17 cellular contexts compared by ENCODE assay signal in the genomic region with DNA sequence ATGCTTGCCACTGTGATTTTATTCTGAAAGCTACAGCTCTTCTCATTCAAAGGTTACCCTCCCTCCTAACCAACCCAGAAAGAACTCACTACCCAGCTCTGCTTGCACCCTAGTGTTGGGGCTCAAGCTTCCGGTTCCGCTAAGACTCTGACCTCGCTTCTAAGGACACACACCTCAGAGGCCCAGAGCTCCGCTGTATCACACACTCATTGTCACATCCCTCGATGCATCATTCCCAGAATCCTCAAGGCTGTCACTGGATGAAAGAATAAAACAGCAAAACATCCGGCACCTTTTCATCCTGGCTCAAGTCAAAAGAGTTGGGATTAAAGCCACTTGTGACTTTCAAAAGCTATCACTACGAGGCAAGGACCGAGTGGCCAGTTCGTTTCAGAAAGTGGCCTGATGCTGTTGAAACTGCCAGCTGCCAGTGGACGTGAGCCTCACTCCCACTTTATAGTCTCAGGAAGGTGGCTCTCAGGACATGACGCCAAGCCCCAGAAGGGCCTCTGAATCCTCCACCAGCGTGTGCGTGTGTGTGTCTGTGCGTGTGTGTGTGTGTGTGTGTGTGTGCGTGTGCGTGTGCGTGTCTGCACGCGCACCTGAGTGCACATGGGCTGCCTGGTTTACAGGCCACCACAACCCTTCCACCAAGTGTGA. TPM values are rescaled to one million over a fixed set of nuclear protein-coding genes. Genes with fewer than 3 reads are reported as not detected.
DNase-seq lines count a peak whose midpoint lies in the region; ATAC-seq and TF ChIP-seq lines count a peak whose summit lies in the region.
"Had no signal": no experiment of that assay in that cellular context is flagged by ENCODE, and none has a peak within 500 bp of the region (broad histone marks: within the 10 kb centered on the region; RNA-seq: fewer than 3 reads in every experiment).

No MANE protein-coding gene starts in this region.

- H3K36me3 ChIP-seq in ascending aorta: no peaks in the 10 kb centered on the region
- no peaks in the 10 kb centered on the region for H3K36me3 ChIP-seq in neural cell (ENCODE audit: insufficient read depth, low read length)
- no peaks in the 10 kb centered on the region for H3K36me3 ChIP-seq in tibial artery
- H3K36me3 ChIP-seq: colonic mucosa, esophagus squamous epithelium had no signal

- no peak overlapping the region for H3K9ac ChIP-seq in neural cell (ENCODE audit: low read length)

- H3K4me2 ChIP-seq in neural cell (ENCODE audit: low read length): no peak overlapping the region

- peaks cover 93% of the 10 kb centered on the region for H4K20me1 ChIP-seq in neural cell (ENCODE audit: insufficient read depth)

- H3K4me3 ChIP-seq in ascending aorta (peak overlapping the region; percentile 9 to 45), neural cell (ENCODE audit: low read length) (no peak overlapping the region), tibial artery (peak overlapping the region; percentile 8 to 11)
- H3K4me3 ChIP-seq: colonic mucosa, esophagus squamous epithelium, K562 had no signal

- H3K27me3 ChIP-seq in ascending aorta (no peaks in the 10 kb centered on the region), neural cell (ENCODE audit: insufficient read depth, low read depth, low read length) (no peaks in the 10 kb centered on the region), tibial artery (no peaks in the 10 kb centered on the region)
- H3K27me3 ChIP-seq: colonic mucosa, esophagus squamous epithelium had no signal

- peaks cover 95% of the 10 kb centered on the region for H3K79me2 ChIP-seq in neural cell (replicated peaks; ENCODE audit: insufficient read depth, low read length)

- no peaks in the 10 kb centered on the region for H3K9me2 ChIP-seq in neural cell (ENCODE audit: insufficient read depth, low read length)

- TF ChIP-seq CTCF in ascending aorta (IDR thresholded peaks at IDR 0.05): no peak
- no peak for TF ChIP-seq CTCF in neural cell (IDR thresholded peaks at IDR 0.05; ENCODE audit: poor library complexity, severe bottlenecking)
- TF ChIP-seq CTCF in tibial artery (IDR thresholded peaks at IDR 0.05): no peak

- peak overlapping the region; percentile 30 to 62 for H3K27ac ChIP-seq in ascending aorta
- H3K27ac ChIP-seq in neural cell (ENCODE audit: low read length): peak overlapping the region; percentile 4
- peak overlapping the region; percentile 79 to 99 for H3K27ac ChIP-seq in tibial artery
- H3K27ac ChIP-seq: colonic mucosa had no signal

- ATAC-seq in esophagus mucosa (no peak), GM21619 (IDR thresholded peaks at IDR 0.05; ENCODE audit: unreplicated experiment) (no peak)
- ATAC-seq: K562; stimulated activated naive B cell treated with anti-CD40 and anti-IgM and Interleukin-4, amounts not matched to agents 10 μg/mL and 1 μg/mL and 100 μg/mL, for 72 hours had no signal

- no peak for TF ChIP-seq EP300 in neural cell (conservative IDR thresholded peaks at IDR 0.05; ENCODE audit: poor library complexity, severe bottlenecking)

- H3K4me1 ChIP-seq in ascending aorta: peaks cover 24 to 58% of the 10 kb centered on the region in 2 donors
- peaks cover 9 to 98% (median 76%) of the 10 kb centered on the region in 4 donors for H3K4me1 ChIP-seq in tibial artery

- no peak overlapping the region for H2AFZ ChIP-seq in neural cell (ENCODE audit: low read depth, low read length)

- no peak for TF ChIP-seq RAD21 in neural cell (conservative IDR thresholded peaks at IDR 0.05)

- no peaks in the 10 kb centered on the region for H3K9me3 ChIP-seq in ascending aorta
- no peaks in the 10 kb centered on the region for H3K9me3 ChIP-seq in neural cell (ENCODE audit: low read length)
- no peaks in the 10 kb centered on the region for H3K9me3 ChIP-seq in tibial artery
- H3K9me3 ChIP-seq: colonic mucosa, esophagus squamous epithelium had no signal

- DNase-seq in activated effector memory CD4-positive, alpha-beta T cell treated with anti-CD3 and anti-CD28 coated beads, Interleukin-2, amount 50 U/mL, for 16 hours: peak; percentile 2
- no peak for DNase-seq in activated effector memory CD4-positive, alpha-beta T cell treated with Interleukin-2 at 50 U/mL for 16 hours
- DNase-seq in ascending aorta (ENCODE audit: low spot score in 2 of 2): peak in 1 of 2 donors; percentile 43
- peak in 1 of 2 donors; percentile 70 for DNase-seq in tibial artery
- no peak for DNase-seq in SW480 (ENCODE audit: low spot score)
- DNase-seq: activated CD4-positive, alpha-beta memory T cell treated with anti-CD3 and anti-CD28 coated beads for 36 hours; CD8-positive, alpha-beta memory T cell; colonic mucosa; esophagus squamous epithelium; hippocampal formation; NCI-H1105; NCI-H2171 treated with DMSO at 0.1 percent for 48 hours; stimulated activated naive B cell treated with anti-CD40 and anti-IgM and Interleukin-4, amounts not matched to agents 10 μg/mL and 1 μg/mL and 100 μg/mL, for 72 hours had no signal

- H3F3A ChIP-seq in neural cell (ENCODE audit: insufficient read depth, low read length, poor library complexity, severe bottlenecking): no peaks in the 10 kb centered on the region

- intact Hi-C loops in ascending aorta (cut with DNase I) (no loop called here), tibial artery (cut with DNase I; ENCODE audit: low total_unique reads) (no loop called here)

TF ChIP-seq in neural cell, 6 proteins besides CTCF, POLR2A, EP300 and RAD21:
- TF ChIP-seq POLR2AphosphoS5 (IDR thresholded peaks at IDR 0.05): no peak
- no peak for TF ChIP-seq MXI1 (conservative IDR thresholded peaks at IDR 0.05; ENCODE audit: poor library complexity, severe bottlenecking)
- TF ChIP-seq SMC3 (conservative IDR thresholded peaks at IDR 0.05; ENCODE audit: poor library complexity): no peak
- TF ChIP-seq REST (IDR thresholded peaks at IDR 0.05; ENCODE audit: borderline replicate concordance): no peak
- no peak for TF ChIP-seq TAF1 (IDR thresholded peaks at IDR 0.05; ENCODE audit: low read depth)
- no peak for TF ChIP-seq EZH2 (IDR thresholded peaks at IDR 0.05; ENCODE audit: borderline replicate concordance, insufficient read depth, low read length, poor library complexity, severe bottlenecking)

RNA-seq across cellular contexts. Expression of gene ZFHX3, which starts 29.0 kb away (rescaled TPM):
- total RNA-seq in ascending aorta: 34.8 TPM
- 26.4 and 27.7 TPM in 2 replicates for polyA plus RNA-seq in neural cell
- polyA minus RNA-seq in neural cell: 112 and 179 TPM in 2 replicates
- total RNA-seq in esophagus mucosa: 3.9 TPM

Comparison
In these comparisons a context has a peak if more than half of its experiments do, and no peak if none do; other contexts are left out.
1. H3K27ac ChIP-seq: peak in every context shown above with its lines; median percentile 89 in tibial artery; 46 in ascending aorta; 4 in neural cell.